In the genomic region with DNA sequence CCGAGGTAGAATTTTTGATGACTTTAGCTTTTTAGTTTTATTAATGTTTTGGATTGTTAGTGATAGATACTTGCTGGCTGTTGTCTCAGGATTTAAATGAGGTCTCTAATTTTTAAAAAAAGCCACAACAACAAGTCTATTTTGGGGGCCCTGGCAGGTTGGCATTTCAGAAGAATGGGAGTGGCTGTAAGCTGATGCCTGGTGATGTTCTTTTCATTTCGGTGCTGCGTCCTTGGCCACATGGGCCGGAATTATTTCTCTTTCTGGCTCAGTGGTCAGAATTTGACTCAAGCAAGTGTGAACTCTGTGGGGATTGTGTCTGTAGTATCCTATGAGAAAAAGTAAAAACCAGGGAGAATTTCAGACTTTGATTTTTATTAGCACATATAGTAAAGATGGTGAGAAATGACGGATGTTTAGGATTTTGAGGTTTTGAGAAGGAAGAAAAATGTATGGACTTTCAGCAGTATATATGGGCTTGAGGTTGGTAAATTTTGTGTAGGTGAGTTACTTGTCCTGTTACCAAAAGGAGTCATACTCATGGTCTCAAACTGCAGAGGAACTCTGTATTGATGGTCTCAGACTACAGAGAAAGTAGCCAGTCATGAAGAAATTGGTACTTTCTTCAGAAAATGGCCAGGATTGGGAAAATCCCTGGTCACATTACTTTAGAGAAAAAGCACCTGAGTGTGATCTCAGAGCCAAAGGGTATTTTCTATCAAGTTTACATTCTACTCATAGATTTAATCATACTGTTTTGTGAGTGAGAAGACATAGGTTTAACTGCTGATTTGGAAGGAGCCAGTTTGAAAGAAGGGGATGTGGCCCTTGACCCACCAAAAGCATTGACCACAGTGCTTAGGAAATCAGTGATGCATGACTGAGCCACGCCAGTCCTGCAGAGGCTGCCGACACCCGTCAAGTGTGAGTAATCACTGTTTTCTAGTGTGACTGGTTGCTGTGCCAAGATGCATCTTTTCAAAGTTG, we compare ENCODE assay signal across 1 cellular context.
TF ChIP-seq lines count a peak whose summit lies in the region.

No MANE protein-coding gene starts in this region.

TF ChIP-seq in GM12878, 131 proteins besides CTCF, POLR2A, EP300 and RAD21 (continued from another document and continues in another):
- TF ChIP-seq POLR2AphosphoS5 (IDR thresholded peaks at IDR 0.05; ENCODE audit: low read length) (peak; percentile 68; the same call in 1 of the 2 replicates), SKIL (IDR thresholded peaks at IDR 0.05; ENCODE audit: low read depth, poor library complexity, severe bottlenecking) (peak; percentile 75), EZH2 (IDR thresholded peaks at IDR 0.05; ENCODE audit: borderline replicate concordance, control insufficient read depth, low read depth, low read length) (no peak), ATF2 (IDR thresholded peaks at IDR 0.05; ENCODE audit: low read length) (peak; percentile 48; the same call in 1 of the 2 replicates), STAT3 (IDR thresholded peaks at IDR 0.05; ENCODE audit: low read depth, low read length) (peak; percentile 15; the same call in 1 of the 2 replicates), SRF (IDR thresholded peaks at IDR 0.05; ENCODE audit: low read depth in 2 of 2, low read length in 2 of 2) (no peak), GATAD2B (conservative IDR thresholded peaks at IDR 0.05; ENCODE audit: low read depth) (peak; percentile 52; the same call in 1 of the 2 replicates), FOXM1 (IDR thresholded peaks at IDR 0.05; ENCODE audit: low read depth, low read length) (peak; percentile 81), SIN3A (IDR thresholded peaks at IDR 0.05; ENCODE audit: low read depth, low read length) (no peak), KDM1A (IDR thresholded peaks at IDR 0.05; ENCODE audit: borderline replicate concordance) (no peak), E2F4 (IDR thresholded peaks at IDR 0.05; ENCODE audit: low read depth, low read length) (no peak), TCF12 (IDR thresholded peaks at IDR 0.05; ENCODE audit: low read depth, low read length) (peak; percentile 39; the same call in 1 of the 2 replicates), PAX5 (IDR thresholded peaks at IDR 0.05; ENCODE audit: borderline replicate concordance, low read depth, low read length) (peak; percentile 100), MEF2A (IDR thresholded peaks at IDR 0.05; ENCODE audit: insufficient read depth, low read depth, low read length) (0 out of 2 replicates have a peak, but pooled peaks have one; percentile 5), KLF5 (IDR thresholded peaks at IDR 0.05; ENCODE audit: partially characterized antibody) (no peak), EED (IDR thresholded peaks at IDR 0.05; ENCODE audit: low read depth) (peak; percentile 70), IKZF1 (conservative IDR thresholded peaks at IDR 0.05) (peak; percentile 66), PML (IDR thresholded peaks at IDR 0.05; ENCODE audit: low read length) (peak; percentile 44; the same call in 1 of the 2 replicates), BRCA1 (IDR thresholded peaks at IDR 0.05; ENCODE audit: low read depth, low read length) (no peak), CREM (IDR thresholded peaks at IDR 0.05; ENCODE audit: low read depth) (peak; percentile 70), ETV6 (conservative IDR thresholded peaks at IDR 0.05 in 1 of 2, IDR thresholded peaks at IDR 0.05 in 1 of 2; ENCODE audit: borderline replicate concordance in 1 of 2, low read depth in 1 of 2) (peak in 1 of 2 experiments; percentile 59; a peak in 2 of 4 replicates), BMI1 (IDR thresholded peaks at IDR 0.05; ENCODE audit: borderline replicate concordance) (0 out of 2 replicates have a peak, but pooled peaks have one; percentile 45), PAX8 (IDR thresholded peaks at IDR 0.05) (peak; percentile 100), CUX1 (IDR thresholded peaks at IDR 0.05; ENCODE audit: insufficient replicate concordance, low read depth, low read length) (peak; percentile 32), POU2F2 (IDR thresholded peaks at IDR 0.05; ENCODE audit: borderline replicate concordance, low read depth, low read length) (peak; percentile 82; the same call in 1 of the 3 replicates), BHLHE40 (IDR thresholded peaks at IDR 0.05; ENCODE audit: borderline replicate concordance in 1 of 2, low read depth in 2 of 2, low read length in 1 of 2) (peak; percentile 65 to 72; a peak in 3 of 4 replicates), RELA (IDR thresholded peaks at IDR 0.05; ENCODE audit: borderline replicate concordance, partially characterized antibody) (peak; percentile 59), NR2F1 (conservative IDR thresholded peaks at IDR 0.05) (peak; percentile 93), SPI1 (IDR thresholded peaks at IDR 0.05; ENCODE audit: borderline replicate concordance, insufficient read depth, low read depth, low read length) (peak; percentile 85), BACH1 (IDR thresholded peaks at IDR 0.05; ENCODE audit: borderline replicate concordance) (peak; percentile 49; the same call in 1 of the 2 replicates), SUPT20H (IDR thresholded peaks at IDR 0.05; ENCODE audit: borderline replicate concordance, control insufficient read depth, low read depth, low read length) (no peak), MTA2 (IDR thresholded peaks at IDR 0.05; ENCODE audit: low read depth) (peak; percentile 80), CHD2 (IDR thresholded peaks at IDR 0.05; ENCODE audit: borderline replicate concordance, low read depth, low read length) (peak; percentile 44; the same call in 1 of the 2 replicates), CHD1 (IDR thresholded peaks at IDR 0.05; ENCODE audit: low read depth, low read length) (0 out of 2 replicates have a peak, but pooled peaks have one; percentile 54), ATF7 (IDR thresholded peaks at IDR 0.05; ENCODE audit: low read depth) (peak; percentile 57; the same call in 1 of the 2 replicates), CREB1 (IDR thresholded peaks at IDR 0.05; ENCODE audit: low read depth) (peak; percentile 33; the same call in 1 of the 2 replicates), SMAD1 (IDR thresholded peaks at IDR 0.05; ENCODE audit: low read depth, partially characterized antibody) (peak; percentile 8), TBL1XR1 (IDR thresholded peaks at IDR 0.05; ENCODE audit: low read depth, low read length) (0 out of 2 replicates have a peak, but pooled peaks have one; percentile 29), ELK1 (IDR thresholded peaks at IDR 0.05; ENCODE audit: low read depth, low read length) (no peak)
- TF ChIP-seq, protein P1, sequence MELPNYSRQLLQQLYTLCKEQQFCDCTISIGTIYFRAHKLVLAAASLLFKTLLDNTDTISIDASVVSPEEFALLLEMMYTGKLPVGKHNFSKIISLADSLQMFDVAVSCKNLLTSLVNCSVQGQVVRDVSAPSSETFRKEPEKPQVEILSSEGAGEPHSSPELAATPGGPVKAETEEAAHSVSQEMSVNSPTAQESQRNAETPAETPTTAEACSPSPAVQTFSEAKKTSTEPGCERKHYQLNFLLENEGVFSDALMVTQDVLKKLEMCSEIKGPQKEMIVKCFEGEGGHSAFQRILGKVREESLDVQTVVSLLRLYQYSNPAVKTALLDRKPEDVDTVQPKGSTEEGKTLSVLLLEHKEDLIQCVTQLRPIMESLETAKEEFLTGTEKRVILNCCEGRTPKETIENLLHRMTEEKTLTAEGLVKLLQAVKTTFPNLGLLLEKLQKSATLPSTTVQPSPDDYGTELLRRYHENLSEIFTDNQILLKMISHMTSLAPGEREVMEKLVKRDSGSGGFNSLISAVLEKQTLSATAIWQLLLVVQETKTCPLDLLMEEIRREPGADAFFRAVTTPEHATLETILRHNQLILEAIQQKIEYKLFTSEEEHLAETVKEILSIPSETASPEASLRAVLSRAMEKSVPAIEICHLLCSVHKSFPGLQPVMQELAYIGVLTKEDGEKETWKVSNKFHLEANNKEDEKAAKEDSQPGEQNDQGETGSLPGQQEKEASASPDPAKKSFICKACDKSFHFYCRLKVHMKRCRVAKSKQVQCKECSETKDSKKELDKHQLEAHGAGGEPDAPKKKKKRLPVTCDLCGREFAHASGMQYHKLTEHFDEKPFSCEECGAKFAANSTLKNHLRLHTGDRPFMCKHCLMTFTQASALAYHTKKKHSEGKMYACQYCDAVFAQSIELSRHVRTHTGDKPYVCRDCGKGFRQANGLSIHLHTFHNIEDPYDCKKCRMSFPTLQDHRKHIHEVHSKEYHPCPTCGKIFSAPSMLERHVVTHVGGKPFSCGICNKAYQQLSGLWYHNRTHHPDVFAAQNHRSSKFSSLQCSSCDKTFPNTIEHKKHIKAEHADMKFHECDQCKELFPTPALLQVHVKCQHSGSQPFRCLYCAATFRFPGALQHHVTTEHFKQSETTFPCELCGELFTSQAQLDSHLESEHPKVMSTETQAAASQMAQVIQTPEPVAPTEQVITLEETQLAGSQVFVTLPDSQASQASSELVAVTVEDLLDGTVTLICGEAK (IDR thresholded peaks at IDR 0.05; ENCODE audit: borderline replicate concordance), result no peak
